ENCODE assay signal across 9 cellular contexts in the genomic region with DNA sequence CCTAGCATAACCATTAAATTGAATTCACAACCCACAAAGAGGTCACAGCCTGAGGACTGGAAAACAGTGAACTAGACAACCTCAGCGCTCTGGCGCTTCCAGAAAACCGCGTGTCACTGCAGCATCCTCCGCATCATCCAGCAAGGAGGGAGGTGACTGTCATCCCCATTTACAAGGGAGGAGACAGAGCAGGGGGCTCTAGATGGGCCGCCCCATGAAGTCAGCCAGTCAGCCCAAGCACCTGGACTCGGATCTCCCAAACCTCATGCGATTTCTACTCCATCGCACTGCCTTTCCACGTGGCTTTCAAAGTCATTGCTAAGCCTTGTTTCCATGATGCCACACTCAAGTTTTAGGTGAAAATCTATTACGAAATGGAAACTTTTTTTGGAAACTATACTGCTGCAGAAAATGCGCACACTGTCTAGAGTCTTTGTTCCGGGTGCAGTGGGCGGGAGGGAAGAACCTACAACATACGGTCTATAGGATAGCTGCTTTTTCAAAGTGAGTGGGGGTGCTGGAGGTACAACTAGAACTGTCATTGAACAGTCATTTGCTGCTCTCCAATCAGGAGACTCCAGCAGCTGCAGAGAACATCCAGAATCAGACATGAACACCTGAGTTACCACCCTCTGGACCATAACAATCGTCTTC. TPM values are rescaled to one million over a fixed set of nuclear protein-coding genes. Genes with fewer than 3 reads are reported as not detected.
A peak's percentile ranks its signal among the peaks of the same experiment; 100 is the strongest.
DNase-seq lines count a peak whose midpoint lies in the region; ATAC-seq and TF ChIP-seq lines count a peak whose summit lies in the region.
"Had no signal": no experiment of that assay in that cellular context is flagged by ENCODE, and none has a peak within 500 bp of the region (broad histone marks: within the 10 kb centered on the region; RNA-seq: fewer than 3 reads in every experiment).

No MANE protein-coding gene starts in this region.

- H3K36me3 ChIP-seq in CD4-positive, alpha-beta memory T cell (ENCODE audit: insufficient read depth, low read length): no peaks in the 10 kb centered on the region
- no peaks in the 10 kb centered on the region for H3K36me3 ChIP-seq in neural cell (ENCODE audit: insufficient read depth, low read length)

- no peaks in the 10 kb centered on the region for H3K9me2 ChIP-seq in neural cell (ENCODE audit: insufficient read depth, low read length)

- H3K9me3 Mint-ChIP-seq in CD4-positive, alpha-beta memory T cell: no peaks in the 10 kb centered on the region
- H3K9me3 Mint-ChIP-seq in activated naive CD8-positive, alpha-beta T cell (ENCODE audit: low read depth): no peaks in the 10 kb centered on the region

- POLR2A ChIA-PET in CD4-positive, alpha-beta memory T cell (lab: Charles Lee; ENCODE audit: partially characterized antibody): interaction anchor here (0.7 kb wide), 1 partner anchor 8 kb away, joined by 4 read pairs; no protein-coding TSS in a partner anchor

- no peak overlapping the region for H3K9ac ChIP-seq in neural cell (ENCODE audit: low read length)

- H3K4me1 Mint-ChIP-seq in CD4-positive, alpha-beta memory T cell: peaks cover 27 to 70% (median 44%) of the 10 kb centered on the region in 4 donors
- H3K4me1 Mint-ChIP-seq in activated naive CD8-positive, alpha-beta T cell (ENCODE audit: low read depth): peaks cover 48% of the 10 kb centered on the region

- no peak overlapping the region for H3K27ac ChIP-seq in CD4-positive, alpha-beta memory T cell (ENCODE audit: low read depth, low read length)
- H3K27ac ChIP-seq in neural cell (ENCODE audit: low read length): no peak overlapping the region

- intact Hi-C loops in CD4-positive, alpha-beta memory T cell (cut with micrococcal nuclease): no loop called here

- TF ChIP-seq EP300 in neural cell (conservative IDR thresholded peaks at IDR 0.05; ENCODE audit: poor library complexity, severe bottlenecking): no peak

- no peak overlapping the region for H3K4me2 ChIP-seq in neural cell (ENCODE audit: low read length)

- no peak overlapping the region for H3K4me3 ChIP-seq in CD4-positive, alpha-beta memory T cell (ENCODE audit: low read length in 2 of 2)
- peak overlapping the region; percentile 25 for H3K4me3 ChIP-seq in neural cell (ENCODE audit: low read length)

- no peaks in the 10 kb centered on the region for H3F3A ChIP-seq in neural cell (ENCODE audit: insufficient read depth, low read length, poor library complexity, severe bottlenecking)

- no peak overlapping the region for H2AFZ ChIP-seq in neural cell (ENCODE audit: low read depth, low read length)

- CTCF ChIA-PET in CD4-positive, alpha-beta memory T cell (lab: Charles Lee; ENCODE audit: partially characterized antibody): interaction anchor here (0.6 kb wide), 1 partner anchor 73 kb away, joined by 3 read pairs; no protein-coding TSS in a partner anchor

- no peaks in the 10 kb centered on the region for H3K9me3 ChIP-seq in CD4-positive, alpha-beta memory T cell (ENCODE audit: control insufficient read depth in 1 of 2, low read length in 2 of 2)
- H3K9me3 ChIP-seq in neural cell (ENCODE audit: low read length): no peaks in the 10 kb centered on the region

- H4K20me1 ChIP-seq in neural cell (ENCODE audit: insufficient read depth): peaks cover 4% of the 10 kb centered on the region

- TF ChIP-seq CTCF in neural cell (IDR thresholded peaks at IDR 0.05; ENCODE audit: poor library complexity, severe bottlenecking): no peak

- H3K79me2 ChIP-seq in neural cell (replicated peaks; ENCODE audit: insufficient read depth, low read length): peaks cover 59% of the 10 kb centered on the region

- H3K4me1 ChIP-seq in CD4-positive, alpha-beta memory T cell (ENCODE audit: insufficient read depth, low read length): peaks cover 64% of the 10 kb centered on the region

- no peaks in the 10 kb centered on the region for H3K27me3 ChIP-seq in CD4-positive, alpha-beta memory T cell (ENCODE audit: insufficient read depth, low read length)
- no peaks in the 10 kb centered on the region for H3K27me3 ChIP-seq in neural cell (ENCODE audit: insufficient read depth, low read depth, low read length)

- no peaks in the 10 kb centered on the region for H3K27me3 Mint-ChIP-seq in CD4-positive, alpha-beta memory T cell
- H3K27me3 Mint-ChIP-seq in activated naive CD8-positive, alpha-beta T cell: no peaks in the 10 kb centered on the region

- ATAC-seq in HG03521 (IDR thresholded peaks at IDR 0.05; ENCODE audit: unreplicated experiment): no peak

- no peak for TF ChIP-seq RAD21 in neural cell (conservative IDR thresholded peaks at IDR 0.05)

- DNase-seq in CD4-positive, alpha-beta memory T cell: peak in 3 of 5 donors; percentile 21 to 71 (median 32)
- DNase-seq in MV-4-11 (lab: John Stamatoyannopoulos, UW) (peak; percentile 78), A172 (ENCODE audit: low spot score) (no peak), germinal center (ENCODE audit: low spot score) (no peak), NCI-H2196 treated with DMSO at 0.1 percent for 48 hours (lab: John Stamatoyannopoulos, UW; ENCODE audit: unreplicated experiment) (no peak)
- DNase-seq: NCI-H1048 had no signal

- peak overlapping the region; percentile 80 to 95 (median 90) for H3K27ac Mint-ChIP-seq in CD4-positive, alpha-beta memory T cell
- H3K27ac Mint-ChIP-seq in activated naive CD8-positive, alpha-beta T cell: peak overlapping the region; percentile 78

- H3K4me3 Mint-ChIP-seq in CD4-positive, alpha-beta memory T cell: peak overlapping the region; percentile 55 to 83 (median 73)
- H3K4me3 Mint-ChIP-seq in activated naive CD8-positive, alpha-beta T cell: peak overlapping the region; percentile 80

- peaks cover 0 to 23% of the 10 kb centered on the region in 2 donors for H3K36me3 Mint-ChIP-seq in CD4-positive, alpha-beta memory T cell
- no peaks in the 10 kb centered on the region for H3K36me3 Mint-ChIP-seq in activated naive CD8-positive, alpha-beta T cell

TF ChIP-seq in neural cell, 6 proteins besides CTCF, POLR2A, EP300 and RAD21:
- TF ChIP-seq EZH2 (IDR thresholded peaks at IDR 0.05; ENCODE audit: borderline replicate concordance, insufficient read depth, low read length, poor library complexity, severe bottlenecking) (no peak), SMC3 (conservative IDR thresholded peaks at IDR 0.05; ENCODE audit: poor library complexity) (no peak), MXI1 (conservative IDR thresholded peaks at IDR 0.05; ENCODE audit: poor library complexity, severe bottlenecking) (no peak), POLR2AphosphoS5 (IDR thresholded peaks at IDR 0.05) (no peak), TAF1 (IDR thresholded peaks at IDR 0.05; ENCODE audit: low read depth) (no peak)
- TF ChIP-seq, protein P1, sequence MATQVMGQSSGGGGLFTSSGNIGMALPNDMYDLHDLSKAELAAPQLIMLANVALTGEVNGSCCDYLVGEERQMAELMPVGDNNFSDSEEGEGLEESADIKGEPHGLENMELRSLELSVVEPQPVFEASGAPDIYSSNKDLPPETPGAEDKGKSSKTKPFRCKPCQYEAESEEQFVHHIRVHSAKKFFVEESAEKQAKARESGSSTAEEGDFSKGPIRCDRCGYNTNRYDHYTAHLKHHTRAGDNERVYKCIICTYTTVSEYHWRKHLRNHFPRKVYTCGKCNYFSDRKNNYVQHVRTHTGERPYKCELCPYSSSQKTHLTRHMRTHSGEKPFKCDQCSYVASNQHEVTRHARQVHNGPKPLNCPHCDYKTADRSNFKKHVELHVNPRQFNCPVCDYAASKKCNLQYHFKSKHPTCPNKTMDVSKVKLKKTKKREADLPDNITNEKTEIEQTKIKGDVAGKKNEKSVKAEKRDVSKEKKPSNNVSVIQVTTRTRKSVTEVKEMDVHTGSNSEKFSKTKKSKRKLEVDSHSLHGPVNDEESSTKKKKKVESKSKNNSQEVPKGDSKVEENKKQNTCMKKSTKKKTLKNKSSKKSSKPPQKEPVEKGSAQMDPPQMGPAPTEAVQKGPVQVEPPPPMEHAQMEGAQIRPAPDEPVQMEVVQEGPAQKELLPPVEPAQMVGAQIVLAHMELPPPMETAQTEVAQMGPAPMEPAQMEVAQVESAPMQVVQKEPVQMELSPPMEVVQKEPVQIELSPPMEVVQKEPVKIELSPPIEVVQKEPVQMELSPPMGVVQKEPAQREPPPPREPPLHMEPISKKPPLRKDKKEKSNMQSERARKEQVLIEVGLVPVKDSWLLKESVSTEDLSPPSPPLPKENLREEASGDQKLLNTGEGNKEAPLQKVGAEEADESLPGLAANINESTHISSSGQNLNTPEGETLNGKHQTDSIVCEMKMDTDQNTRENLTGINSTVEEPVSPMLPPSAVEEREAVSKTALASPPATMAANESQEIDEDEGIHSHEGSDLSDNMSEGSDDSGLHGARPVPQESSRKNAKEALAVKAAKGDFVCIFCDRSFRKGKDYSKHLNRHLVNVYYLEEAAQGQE (IDR thresholded peaks at IDR 0.05; ENCODE audit: borderline replicate concordance): no peak

RNA-seq across cellular contexts. Expression of a gene that starts 2.8 kb away (rescaled TPM):
- 10 to 100 TPM; 80.6 to 87.2 TPM for total RNA-seq in CD4-positive, alpha-beta memory T cell
- polyA plus RNA-seq in CD4-positive, alpha-beta memory T cell: 10 to 100 TPM in 1 of 2 donors, 1 to 10 TPM in 1; 6.7 to 58.9 TPM
- polyA plus RNA-seq in neural cell: 60.7 and 88.2 TPM in 2 replicates
- 72.6 and 89.4 TPM in 2 replicates for polyA minus RNA-seq in neural cell
- total RNA-seq in A172 (2014; rRNA removed; shearing (Covaris generic)): 167 and 176 TPM in 2 replicates

RNA-seq across cellular contexts. Expression of a gene that starts 15.1 kb away (rescaled TPM):
- total RNA-seq in CD4-positive, alpha-beta memory T cell: 10 to 100 TPM; 29.6 to 29.9 TPM
- polyA plus RNA-seq in CD4-positive, alpha-beta memory T cell: under 1 TPM; 0.03 to 0.94 TPM
- 8.5 and 10.7 TPM in 2 replicates for polyA plus RNA-seq in neural cell
- 18.0 and 19.1 TPM in 2 replicates for polyA minus RNA-seq in neural cell
- 6.5 and 6.8 TPM in 2 replicates for total RNA-seq in A172 (2014; rRNA removed; shearing (Covaris generic))

RNA-seq across cellular contexts. Expression of a gene that starts 51.9 kb away (rescaled TPM):
- 10 to 100 TPM; 18.6 to 22.1 TPM for total RNA-seq in CD4-positive, alpha-beta memory T cell
- polyA plus RNA-seq in CD4-positive, alpha-beta memory T cell: 1 to 10 TPM in 1 of 2 donors, under 1 TPM in 1; 0.84 to 1.2 TPM
- polyA plus RNA-seq in neural cell: 39.3 and 45.8 TPM in 2 replicates
- 3.4 and 4.9 TPM in 2 replicates for polyA minus RNA-seq in neural cell
- 2.7 and 2.8 TPM in 2 replicates for total RNA-seq in A172 (2014; rRNA removed; shearing (Covaris generic))

RNA-seq across cellular contexts. Expression of a gene that starts 52.5 kb away (rescaled TPM):
- 100 to 1,000 TPM; 130 to 135 TPM for total RNA-seq in CD4-positive, alpha-beta memory T cell
- 100 to 1,000 TPM in 1 of 2 donors, 10 to 100 TPM in 1; 29.6 to 114 TPM for polyA plus RNA-seq in CD4-positive, alpha-beta memory T cell
- polyA plus RNA-seq in neural cell: 5.8 and 8.3 TPM in 2 replicates
- polyA minus RNA-seq in neural cell: 19.0 and 21.9 TPM in 2 replicates
- 17.4 and 21.5 TPM in 2 replicates for total RNA-seq in A172 (2014; rRNA removed; shearing (Covaris generic))

Comparison
In these comparisons a context has a peak if more than half of its experiments do, and no peak if none do; other contexts are left out.
1. DNase-seq: peak in CD4-positive, alpha-beta memory T cell (3 of 5) and MV-4-11 (single experiment); none in A172 (single experiment), germinal center (single experiment) and NCI-H2196 treated with DMSO at 0.1 percent for 48 hours (single experiment).